ENCODE assay signal across 2 cellular contexts in the genomic region with DNA sequence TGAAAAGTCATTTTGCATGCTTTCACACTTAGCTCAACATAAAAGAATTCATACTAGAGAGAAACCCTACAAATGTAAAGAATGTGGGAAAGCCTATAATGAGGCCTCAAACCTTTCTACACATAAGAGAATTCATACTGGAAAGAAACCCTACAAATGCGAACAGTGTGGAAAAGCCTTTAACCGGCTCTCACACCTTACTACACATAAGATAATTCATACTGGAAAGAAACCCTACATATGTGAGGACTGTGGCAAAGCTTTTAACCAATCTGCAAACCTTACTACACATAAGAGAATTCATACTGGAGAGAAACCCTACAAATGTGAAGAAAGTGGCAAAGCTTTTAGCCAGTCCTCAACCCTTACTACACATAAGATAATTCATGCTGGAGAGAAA. TPM values are rescaled to one million over a fixed set of nuclear protein-coding genes. Genes with fewer than 3 reads are reported as not detected.
"Had no signal": no experiment of that assay in that cellular context is flagged by ENCODE, and none has a peak within 500 bp of the region (broad histone marks: within the 10 kb centered on the region; RNA-seq: fewer than 3 reads in every experiment).

No MANE protein-coding gene starts in this region.

RNA-seq across cellular contexts. Expression of a gene that starts 51.4 kb away (rescaled TPM):
- total RNA-seq: H7, H9 had no signal
